9 cellular contexts compared by ENCODE assay signal in genomic region chr3:52299815-52300611, GRCh38. TPM values are rescaled to one million over a fixed set of nuclear protein-coding genes. Genes with fewer than 3 reads are reported as not detected.
A peak's percentile ranks its signal among the peaks of the same experiment; 100 is the strongest.
DNase-seq lines count a peak whose midpoint lies in the region; ATAC-seq and TF ChIP-seq lines count a peak whose summit lies in the region.
"Had no signal": no experiment of that assay in that cellular context is flagged by ENCODE, and none has a peak within 500 bp of the region (broad histone marks: within the 10 kb centered on the region; RNA-seq: fewer than 3 reads in every experiment).

No MANE protein-coding gene starts in this region.

- intact Hi-C loops in MCF 10A (cut with micrococcal nuclease), result no loop called here
- intact Hi-C loops in breast epithelium (cut with DNase I; ENCODE audit: low total_unique reads), result no loop called here

- H3K36me3 Mint-ChIP-seq in MCF 10A (ENCODE audit: insufficient read depth, unreplicated experiment), result no peaks in the 10 kb centered on the region
- peaks cover 16 to 17% of the 10 kb centered on the region in 2 donors for H3K36me3 Mint-ChIP-seq in stimulated activated naive B cell treated with anti-CD40 and anti-IgM and Interleukin-4, amounts not matched to agents 10 μg/mL and 1 μg/mL and 100 μg/mL, for 72 hours

- no peaks in the 10 kb centered on the region for H3K4me1 ChIP-seq in breast epithelium

- peak; percentile 76 to 81 for ATAC-seq in stimulated activated naive B cell treated with anti-CD40 and anti-IgM and Interleukin-4, amounts not matched to agents 10 μg/mL and 1 μg/mL and 100 μg/mL, for 72 hours (replicated peaks)

- H3K36me3 ChIP-seq in breast epithelium (no peaks in the 10 kb centered on the region), MG63 (no peaks in the 10 kb centered on the region)

- no peaks in the 10 kb centered on the region for H3K27me3 Mint-ChIP-seq in MCF 10A (ENCODE audit: insufficient read depth, unreplicated experiment)
- no peaks in the 10 kb centered on the region for H3K27me3 Mint-ChIP-seq in stimulated activated naive B cell treated with anti-CD40 and anti-IgM and Interleukin-4, amounts not matched to agents 10 μg/mL and 1 μg/mL and 100 μg/mL, for 72 hours

- TF ChIP-seq POLR2A in breast epithelium (IDR thresholded peaks at IDR 0.05), result no peak

- H3K27ac Mint-ChIP-seq in MCF 10A (ENCODE audit: low read depth, unreplicated experiment), result no peak overlapping the region
- peak overlapping the region; percentile 88 for H3K27ac Mint-ChIP-seq in stimulated activated naive B cell treated with anti-CD40 and anti-IgM and Interleukin-4, amounts not matched to agents 10 μg/mL and 1 μg/mL and 100 μg/mL, for 72 hours

- no TSS peak for BruUV-seq in MCF 10A (replicated peaks; lab: Mats Ljungman, UMichigan)

- DNase-seq in MCF 10A (ENCODE audit: unreplicated experiment), result peak; percentile 18
- no peak for DNase-seq in breast epithelium (ENCODE audit: low spot score in 2 of 2)
- DNase-seq in SW480 (ENCODE audit: low spot score), result peak; percentile 56
- peak; percentile 67 for DNase-seq in hepatic stellate cell (ENCODE audit: low spot score)
- no peak for DNase-seq in stimulated activated naive B cell treated with anti-CD40 and anti-IgM and Interleukin-4, amounts not matched to agents 10 μg/mL and 1 μg/mL and 100 μg/mL, for 72 hours
- DNase-seq in SIG-M5 treated with dmso at 0.1 percent for 504 hours (lab: John Stamatoyannopoulos, UW; ENCODE audit: unreplicated experiment), result no peak
- no peak for DNase-seq in MG63
- DNase-seq in NCI-H1105 treated with DMSO at 0.1 percent for 48 hours (lab: John Stamatoyannopoulos, UW), result no peak

- CTCF ChIA-PET in MCF 10A (lab: Yijun Ruan, JAX), result interaction anchor here (0.6 to 0.9 kb wide), 5 partner anchors 11 to 361 kb away, joined by 3 to 4 read pairs (median 3); no protein-coding TSS in a partner anchor

- no peaks in the 10 kb centered on the region for H3K4me1 Mint-ChIP-seq in MCF 10A (ENCODE audit: insufficient read depth, unreplicated experiment)
- peaks cover 22 to 48% of the 10 kb centered on the region in 2 donors for H3K4me1 Mint-ChIP-seq in stimulated activated naive B cell treated with anti-CD40 and anti-IgM and Interleukin-4, amounts not matched to agents 10 μg/mL and 1 μg/mL and 100 μg/mL, for 72 hours

- H3K4me3 ChIP-seq in breast epithelium, result no peak overlapping the region
- H3K4me3 ChIP-seq in MG63, result no peak overlapping the region
- H3K4me3 ChIP-seq: skin epidermis had no signal

- H3K27me3 ChIP-seq in breast epithelium (no peaks in the 10 kb centered on the region), MG63 (no peaks in the 10 kb centered on the region)

- POLR2A ChIA-PET in MCF 10A (lab: Yijun Ruan, JAX), result interaction anchor here (0.6 to 1.0 kb wide), 3 partner anchors 12 to 25 kb away, joined by 3 to 4 read pairs (median 3); partner anchors contain the start of gene GLYCTK

- no peak overlapping the region for H3K27ac ChIP-seq in breast epithelium
- H3K27ac ChIP-seq: skin epidermis had no signal

- H3K9me3 ChIP-seq in breast epithelium (no peaks in the 10 kb centered on the region), MG63 (no peaks in the 10 kb centered on the region)

- no peak overlapping the region for H3K4me3 Mint-ChIP-seq in MCF 10A (ENCODE audit: unreplicated experiment)
- peak overlapping the region; percentile 41 to 50 for H3K4me3 Mint-ChIP-seq in stimulated activated naive B cell treated with anti-CD40 and anti-IgM and Interleukin-4, amounts not matched to agents 10 μg/mL and 1 μg/mL and 100 μg/mL, for 72 hours

- no peak for TF ChIP-seq CTCF in MCF 10A (IDR thresholded peaks at IDR 0.05; ENCODE audit: unreplicated experiment)
- TF ChIP-seq CTCF in breast epithelium (IDR thresholded peaks at IDR 0.05), result no peak

- no peaks in the 10 kb centered on the region for H3K9me3 Mint-ChIP-seq in MCF 10A (ENCODE audit: unreplicated experiment)
- no peaks in the 10 kb centered on the region for H3K9me3 Mint-ChIP-seq in stimulated activated naive B cell treated with anti-CD40 and anti-IgM and Interleukin-4, amounts not matched to agents 10 μg/mL and 1 μg/mL and 100 μg/mL, for 72 hours

RNA-seq across cellular contexts. Expression of gene GLYCTK, which starts 12.4 kb away (rescaled TPM):
- total RNA-seq in MCF 10A (2022), result 17.6 and 20.5 TPM in 2 replicates
- 10 to 100 TPM in 1 of 3 donors, 1 to 10 TPM in 2; 7.3 to 17.8 (median 9.5) TPM for total RNA-seq in breast epithelium
- total RNA-seq in MG63 (2014; rRNA removed; shearing (Covaris generic); ENCODE audit: low replicate concordance), result 2.3 and 10.6 TPM in 2 replicates

RNA-seq across cellular contexts. Expression of gene DNAH1, which starts 16.1 kb away (rescaled TPM):
- total RNA-seq in MCF 10A (2022) (3.0 and 7.6 TPM in 2 replicates), breast epithelium (10 to 100 TPM in 2 of 3 donors, 1 to 10 TPM in 1; 7.5 to 11.5 (median 10.8) TPM)
- 0.49 and 1.2 TPM in 2 replicates for total RNA-seq in MG63 (2014; rRNA removed; shearing (Covaris generic); ENCODE audit: low replicate concordance)

RNA-seq across cellular contexts. Expression of gene WDR82, which starts 21.6 kb away (rescaled TPM):
- 60.7 and 62.5 TPM in 2 replicates for total RNA-seq in MCF 10A (2022)
- 10 to 100 TPM; 49.6 to 53.1 (median 52.1) TPM for total RNA-seq in breast epithelium
- total RNA-seq in MG63 (2014; rRNA removed; shearing (Covaris generic); ENCODE audit: low replicate concordance), result 27.6 and 40.0 TPM in 2 replicates

RNA-seq across cellular contexts. Expression of gene PPM1M, which starts 54.5 kb away (rescaled TPM):
- 10.4 and 14.0 TPM in 2 replicates for total RNA-seq in MCF 10A (2022)
- total RNA-seq in breast epithelium, result 10 to 100 TPM; 15.4 to 31.2 (median 20.2) TPM
- 7.9 and 16.2 TPM in 2 replicates for total RNA-seq in MG63 (2014; rRNA removed; shearing (Covaris generic); ENCODE audit: low replicate concordance)

Comparison
In these comparisons a context has a peak if more than half of its experiments do, and no peak if none do; other contexts are left out.
1. DNase-seq: peak in MCF 10A (single experiment), SW480 (single experiment) and hepatic stellate cell (single experiment); none in breast epithelium (0 of 2), stimulated activated naive B cell treated with anti-CD40 and anti-IgM and Interleukin-4, amounts not matched to agents 10 μg/mL and 1 μg/mL and 100 μg/mL, for 72 hours (single experiment), SIG-M5 treated with dmso at 0.1 percent for 504 hours (single experiment), MG63 (single experiment) and NCI-H1105 treated with DMSO at 0.1 percent for 48 hours (single experiment).